ENCODE assay signal across 1 cellular context in genomic region chr16:57447142-57447962, GRCh38.
A peak's percentile ranks its signal among the peaks of the same experiment; 100 is the strongest.
TF ChIP-seq lines count a peak whose summit lies in the region.

TSS of gene CIAPIN1 (minus strand) at chr16:57447385. CDS start at chr16:57440928, 6,457 bp downstream.
TSS of gene COQ9 (plus strand) at chr16:57447479. CDS start at chr16:57447506, 27 bp downstream.

TF ChIP-seq in HepG2, 621 proteins besides CTCF, POLR2A, EP300 and RAD21 (continued from another document and continues in another):
- TF ChIP-seq ZNF646 (CRISPR knock-in tag; IDR thresholded peaks at IDR 0.05): no peak
- peak; percentile 94; the same call in 1 of the 2 replicates for TF ChIP-seq NFKB2 (CRISPR knock-in tag; IDR thresholded peaks at IDR 0.05; ENCODE audit: borderline replicate concordance)
- TF ChIP-seq FOSL2 (CRISPR knock-in tag; IDR thresholded peaks at IDR 0.05): peak; percentile 33
- peak; percentile 99 for TF ChIP-seq HDAC1 (CRISPR knock-in tag; IDR thresholded peaks at IDR 0.05)
- TF ChIP-seq ZNF607 (CRISPR knock-in tag; IDR thresholded peaks at IDR 0.05; ENCODE audit: borderline replicate concordance): peak; percentile 96
- TF ChIP-seq ZKSCAN1 (IDR thresholded peaks at IDR 0.05; ENCODE audit: low read length): no peak
- TF ChIP-seq ELF3 (CRISPR knock-in tag; IDR thresholded peaks at IDR 0.05): peak; percentile 83
- TF ChIP-seq ZNF891 (CRISPR knock-in tag; IDR thresholded peaks at IDR 0.05): peak; percentile 79; the same call in 1 of the 2 replicates
- TF ChIP-seq TFAP4 (IDR thresholded peaks at IDR 0.05; ENCODE audit: borderline replicate concordance, low read depth): peak; percentile 90
- TF ChIP-seq IRF2 (CRISPR knock-in tag; IDR thresholded peaks at IDR 0.05): peak; percentile 97
- TF ChIP-seq STAT5B (CRISPR knock-in tag; IDR thresholded peaks at IDR 0.05): no peak; the same call in 1 of the 2 replicates
- TF ChIP-seq ZSCAN29 (CRISPR knock-in tag; conservative IDR thresholded peaks at IDR 0.05): peak; percentile 78
- TF ChIP-seq ZNF484 (CRISPR knock-in tag; IDR thresholded peaks at IDR 0.05; ENCODE audit: borderline replicate concordance, low read depth): peak; percentile 90; the same call in 1 of the 2 replicates
- TF ChIP-seq PLRG1 (conservative IDR thresholded peaks at IDR 0.05): no peak
- peak; percentile 98 for TF ChIP-seq ZGPAT (CRISPR knock-in tag; IDR thresholded peaks at IDR 0.05)
- TF ChIP-seq THAP11 (CRISPR knock-in tag; IDR thresholded peaks at IDR 0.05): peak; percentile 93
- TF ChIP-seq MLX (CRISPR knock-in tag; IDR thresholded peaks at IDR 0.05): peak; percentile 64; the same call in 1 of the 2 replicates
- peak; percentile 97 for TF ChIP-seq MYC (CRISPR knock-in tag; IDR thresholded peaks at IDR 0.05; ENCODE audit: borderline replicate concordance)
- peak; percentile 25; the same call in 1 of the 2 replicates for TF ChIP-seq RBAK (CRISPR knock-in tag; IDR thresholded peaks at IDR 0.05)
- no peak; the same call in 1 of the 2 replicates for TF ChIP-seq JUNB (CRISPR knock-in tag; IDR thresholded peaks at IDR 0.05; ENCODE audit: borderline replicate concordance)
- peak; percentile 96; the same call in 1 of the 2 replicates for TF ChIP-seq ZNF569 (CRISPR knock-in tag; IDR thresholded peaks at IDR 0.05; ENCODE audit: borderline replicate concordance)
- TF ChIP-seq ZBTB42 (CRISPR knock-in tag; IDR thresholded peaks at IDR 0.05): peak; percentile 97
- TF ChIP-seq POLR2G (IDR thresholded peaks at IDR 0.05; ENCODE audit: low read depth, low read length): peak; percentile 97
- peak; percentile 72; the same call in 1 of the 2 replicates for TF ChIP-seq ZNF331 (CRISPR knock-in tag; IDR thresholded peaks at IDR 0.05)
- peak; percentile 85; the same call in 1 of the 2 replicates for TF ChIP-seq ZBTB8A (CRISPR knock-in tag; IDR thresholded peaks at IDR 0.05; ENCODE audit: borderline replicate concordance, low read depth)
- TF ChIP-seq RBM39 (IDR thresholded peaks at IDR 0.05; ENCODE audit: low read depth, low read length, poor library complexity, severe bottlenecking): no peak
- TF ChIP-seq MYPOP (CRISPR knock-in tag; IDR thresholded peaks at IDR 0.05): peak; percentile 67; the same call in 1 of the 2 replicates
- TF ChIP-seq ZNF589 (CRISPR knock-in tag; conservative IDR thresholded peaks at IDR 0.05): peak; percentile 92
- peak; percentile 86; the same call in 1 of the 2 replicates for TF ChIP-seq ZBTB46 (CRISPR knock-in tag; IDR thresholded peaks at IDR 0.05; ENCODE audit: borderline replicate concordance)
- TF ChIP-seq FOXC1 (CRISPR knock-in tag; IDR thresholded peaks at IDR 0.05; ENCODE audit: borderline replicate concordance): peak; percentile 53; the same call in 1 of the 2 replicates
- peak; percentile 66; the same call in 1 of the 2 replicates for TF ChIP-seq ZNF124 (CRISPR knock-in tag; IDR thresholded peaks at IDR 0.05)
- 0 out of 2 replicates have a peak, but pooled peaks have one; percentile 79 for TF ChIP-seq ZNF224 (CRISPR knock-in tag; IDR thresholded peaks at IDR 0.05)
- peak; percentile 77; the same call in 1 of the 2 replicates for TF ChIP-seq ZBTB4 (CRISPR knock-in tag; IDR thresholded peaks at IDR 0.05; ENCODE audit: borderline replicate concordance)
- peak; percentile 73 for TF ChIP-seq ZNF609 (CRISPR knock-in tag; IDR thresholded peaks at IDR 0.05; ENCODE audit: borderline replicate concordance)
- peak; percentile 96 for TF ChIP-seq ZNF431 (CRISPR knock-in tag; IDR thresholded peaks at IDR 0.05; ENCODE audit: borderline replicate concordance, low read depth)
